Comparison of ENCODE assay signal across 13 cellular contexts in genomic region chr6:85672623-85673022, GRCh38. TPM values are rescaled to one million over a fixed set of nuclear protein-coding genes. Genes with fewer than 3 reads are reported as not detected.
DNase-seq lines count a peak whose midpoint lies in the region; ATAC-seq and TF ChIP-seq lines count a peak whose summit lies in the region.
"Had no signal": no experiment of that assay in that cellular context is flagged by ENCODE, and none has a peak within 500 bp of the region (broad histone marks: within the 10 kb centered on the region; RNA-seq: fewer than 3 reads in every experiment).

No MANE protein-coding gene starts in this region.

- POLR2A ChIA-PET in activated CD4-positive, alpha-beta memory T cell treated with anti-CD3 and anti-CD28 coated beads, Interleukin-2, amount 10 ng/mL, durations not matched to agents 7 days and 5 days (lab: Charles Lee) = interaction anchor here (0.9 to 10.9 kb wide), 6 partner anchors 10 to 80 kb away, joined by 3 to 1187 read pairs (median 6); partner anchors contain the start of gene SYNCRIP

- no peak for ATAC-seq in GM18498 (IDR thresholded peaks at IDR 0.05; ENCODE audit: unreplicated experiment)

- H3K27me3 Mint-ChIP-seq in HFFc6 (ENCODE audit: insufficient read depth) (peaks cover 15% of the 10 kb centered on the region), nephron progenitor cell (ENCODE audit: low read depth, poor library complexity) (peaks cover 3% of the 10 kb centered on the region)
- H3K27me3 Mint-ChIP-seq in activated CD4-positive, alpha-beta memory T cell treated with anti-CD3 and anti-CD28 coated beads, Interleukin-2, amount 10 ng/mL, durations not matched to agents 7 days and 5 days = no peaks in the 10 kb centered on the region

- CTCF ChIA-PET in activated CD4-positive, alpha-beta memory T cell treated with anti-CD3 and anti-CD28 coated beads, Interleukin-2, amount 10 ng/mL, durations not matched to agents 7 days and 5 days (lab: Charles Lee) = no interaction called here

- H3K27ac Mint-ChIP-seq in HFFc6 (peak overlapping the region; percentile 100), nephron progenitor cell (peak overlapping the region; percentile 46)
- peak overlapping the region; percentile 27 for H3K27ac Mint-ChIP-seq in activated CD4-positive, alpha-beta memory T cell treated with anti-CD3 and anti-CD28 coated beads, Interleukin-2, amount 10 ng/mL, durations not matched to agents 7 days and 5 days

- DNase-seq in NCI-H82 (lab: John Stamatoyannopoulos, UW) (peak; percentile 43), NCI-H82 treated with DMSO at 0.1 percent for 48 hours (lab: John Stamatoyannopoulos, UW; ENCODE audit: unreplicated experiment) (no peak), HFFc6 (no peak), nephron progenitor cell (no peak), NCI-H1048 (lab: John Stamatoyannopoulos, UW) (no peak)
- DNase-seq in activated CD4-positive, alpha-beta memory T cell treated with anti-CD3 and anti-CD28 coated beads, Interleukin-2, amount 10 ng/mL, durations not matched to agents 7 days and 5 days = no peak
- no peak for DNase-seq in activated CD8-positive, alpha-beta memory T cell treated with anti-CD3 and anti-CD28 coated beads, Interleukin-2, amount 50 U/mL, for 48 hours
- DNase-seq: activated effector memory CD4-positive, alpha-beta T cell treated with anti-CD3 and anti-CD28 coated beads, Interleukin-2, amount 50 U/mL, for 16 hours; mesenchymal stem cell; NCI-H1417 treated with DMSO at 0.1 percent for 48 hours; NCI-H446 treated with DMSO at 0.1 percent for 48 hours; occipital lobe had no signal

- TF ChIP-seq CTCF in HFFc6 (IDR thresholded peaks at IDR 0.05) (no peak), nephron progenitor cell (IDR thresholded peaks at IDR 0.05) (no peak)

- peaks cover 68% of the 10 kb centered on the region for H3K4me1 Mint-ChIP-seq in HFFc6 (ENCODE audit: low read depth)
- peaks cover 84% of the 10 kb centered on the region for H3K4me1 Mint-ChIP-seq in activated CD4-positive, alpha-beta memory T cell treated with anti-CD3 and anti-CD28 coated beads, Interleukin-2, amount 10 ng/mL, durations not matched to agents 7 days and 5 days
- peaks cover 40% of the 10 kb centered on the region for H3K4me1 Mint-ChIP-seq in nephron progenitor cell

- H3K4me3 Mint-ChIP-seq in HFFc6 (no peak overlapping the region), nephron progenitor cell (no peak overlapping the region)
- no peak overlapping the region for H3K4me3 Mint-ChIP-seq in activated CD4-positive, alpha-beta memory T cell treated with anti-CD3 and anti-CD28 coated beads, Interleukin-2, amount 10 ng/mL, durations not matched to agents 7 days and 5 days

- H3K9me3 Mint-ChIP-seq in HFFc6 (no peaks in the 10 kb centered on the region; the same call in 1 of the 2 replicates), nephron progenitor cell (peaks cover 6% of the 10 kb centered on the region)
- no peaks in the 10 kb centered on the region for H3K9me3 Mint-ChIP-seq in activated CD4-positive, alpha-beta memory T cell treated with anti-CD3 and anti-CD28 coated beads, Interleukin-2, amount 10 ng/mL, durations not matched to agents 7 days and 5 days

- H3K36me3 Mint-ChIP-seq in HFFc6 (ENCODE audit: low read depth) = peaks cover 55% of the 10 kb centered on the region
- H3K36me3 Mint-ChIP-seq in activated CD4-positive, alpha-beta memory T cell treated with anti-CD3 and anti-CD28 coated beads, Interleukin-2, amount 10 ng/mL, durations not matched to agents 7 days and 5 days (ENCODE audit: low read depth) = peaks cover 66% of the 10 kb centered on the region
- peaks cover 69% of the 10 kb centered on the region for H3K36me3 Mint-ChIP-seq in nephron progenitor cell (ENCODE audit: low read depth)

RNA-seq across cellular contexts. Expression of gene SYNCRIP, which starts 29.9 kb away (rescaled TPM):
- 100 to 1,000 TPM; 122 to 139 (median 133) TPM for total RNA-seq in HFFc6 (2021; fragmentation: NEBNext Ultra II Directional; extraction: Animal tissue kit (Norgen Biotek cat#: 25700))
- 100 to 1,000 TPM in 1 of 2 experiments, 10 to 100 TPM in 1; 100.0 to 101 TPM for total RNA-seq in activated CD4-positive, alpha-beta memory T cell treated with anti-CD3 and anti-CD28 coated beads, Interleukin-2, amount 10 ng/mL, durations not matched to agents 7 days and 5 days

Comparison
In these comparisons a context has a peak if more than half of its experiments do, and no peak if none do; other contexts are left out.
1. H3K27ac Mint-ChIP-seq: peak in every context shown above with its lines; median percentile 100 in HFFc6; 46 in nephron progenitor cell; 27 in activated CD4-positive, alpha-beta memory T cell treated with anti-CD3 and anti-CD28 coated beads, Interleukin-2, amount 10 ng/mL, durations not matched to agents 7 days and 5 days.